Comparison of ENCODE assay signal across 16 cellular contexts in genomic region chr3:134009345-134010000, GRCh38. TPM values are rescaled to one million over a fixed set of nuclear protein-coding genes. Genes with fewer than 3 reads are reported as not detected.
DNase-seq lines count a peak whose midpoint lies in the region; ATAC-seq and TF ChIP-seq lines count a peak whose summit lies in the region.
"Had no signal": no experiment of that assay in that cellular context is flagged by ENCODE, and none has a peak within 500 bp of the region (broad histone marks: within the 10 kb centered on the region; RNA-seq: fewer than 3 reads in every experiment).

No MANE protein-coding gene starts in this region.

- CTCF ChIA-PET in activated CD8-positive, alpha-beta memory T cell treated with anti-CD3 and anti-CD28 coated beads, Interleukin-2, amount 10 ng/mL, durations not matched to agents 7 days and 5 days (lab: Charles Lee): no interaction called here
- CTCF ChIA-PET in activated CD4-positive, alpha-beta T cell treated with anti-CD3 and anti-CD28 coated beads for 36 hours (lab: Charles Lee): no interaction called here
- CTCF ChIA-PET in RWPE1 (lab: Yijun Ruan, JAX): no interaction called here

- ATAC-seq in activated CD8-positive, alpha-beta memory T cell treated with anti-CD3 and anti-CD28 coated beads, Interleukin-2, amount 10 ng/mL, durations not matched to agents 7 days and 5 days: no peak
- ATAC-seq in HG03354 (IDR thresholded peaks at IDR 0.05; ENCODE audit: poor library complexity, severe bottlenecking, unreplicated experiment): no peak
- ATAC-seq in stimulated activated naive CD8-positive, alpha-beta T cell treated with anti-CD3 and anti-CD28 coated beads, Interleukin-15, amount 100 ng/mL, for 72 hours: no peak
- ATAC-seq in activated CD4-positive, alpha-beta T cell treated with anti-CD3 and anti-CD28 coated beads for 36 hours: no peak

- H3K27ac Mint-ChIP-seq in activated CD8-positive, alpha-beta memory T cell treated with anti-CD3 and anti-CD28 coated beads, Interleukin-2, amount 10 ng/mL, durations not matched to agents 7 days and 5 days: no peak overlapping the region
- H3K27ac Mint-ChIP-seq in stimulated activated naive CD8-positive, alpha-beta T cell treated with anti-CD3 and anti-CD28 coated beads, Interleukin-15, amount 100 ng/mL, for 72 hours: no peak overlapping the region
- H3K27ac Mint-ChIP-seq in activated CD4-positive, alpha-beta T cell treated with anti-CD3 and anti-CD28 coated beads for 36 hours: no peak overlapping the region
- H3K27ac Mint-ChIP-seq: activated B cell treated with CpG ODN at 0.5 μM for 24 hours; activated naive CD4-positive, alpha-beta T cell treated with anti-CD3 and anti-CD28 coated beads, Interleukin-2, amount 10 ng/mL, durations not matched to agents 7 days and 5 days; stimulated activated naive CD8-positive, alpha-beta T cell treated with anti-CD3 and anti-CD28 coated beads, Interleukin-15, Interleukin-2, amounts not matched to agents 100 ng/mL and 50 ng/mL, for 24 hours had no signal

- intact Hi-C loops in activated CD4-positive, alpha-beta T cell treated with anti-CD3 and anti-CD28 coated beads for 36 hours (cut with DNase I, micrococcal nuclease): no loop called here

- H3K4me3 Mint-ChIP-seq in activated CD8-positive, alpha-beta memory T cell treated with anti-CD3 and anti-CD28 coated beads, Interleukin-2, amount 10 ng/mL, durations not matched to agents 7 days and 5 days: no peak overlapping the region
- no peak overlapping the region for H3K4me3 Mint-ChIP-seq in stimulated activated naive CD8-positive, alpha-beta T cell treated with anti-CD3 and anti-CD28 coated beads, Interleukin-15, amount 100 ng/mL, for 72 hours
- no peak overlapping the region for H3K4me3 Mint-ChIP-seq in activated CD4-positive, alpha-beta T cell treated with anti-CD3 and anti-CD28 coated beads for 36 hours
- H3K4me3 Mint-ChIP-seq: activated B cell treated with CpG ODN at 0.5 μM for 24 hours; activated naive CD4-positive, alpha-beta T cell treated with anti-CD3 and anti-CD28 coated beads, Interleukin-2, amount 10 ng/mL, durations not matched to agents 7 days and 5 days; central memory CD8-positive, alpha-beta T cell; stimulated activated naive CD8-positive, alpha-beta T cell treated with anti-CD3 and anti-CD28 coated beads, Interleukin-15, Interleukin-2, amounts not matched to agents 100 ng/mL and 50 ng/mL, for 24 hours had no signal

- H3K27ac ChIP-seq in RWPE1: no peak overlapping the region

- TF ChIP-seq CTCF in RWPE1 (conservative IDR thresholded peaks at IDR 0.05; ENCODE audit: low read depth): no peak

- POLR2A ChIA-PET in activated CD4-positive, alpha-beta T cell treated with anti-CD3 and anti-CD28 coated beads for 36 hours (lab: Charles Lee): no interaction called here
- POLR2A ChIA-PET in RWPE1 (lab: Yijun Ruan, JAX; ENCODE audit: low non-redundant PET): no interaction called here

- DNase-seq in activated CD8-positive, alpha-beta memory T cell treated with anti-CD3 and anti-CD28 coated beads, Interleukin-2, amount 10 ng/mL, durations not matched to agents 7 days and 5 days: peak; percentile 9
- no peak for DNase-seq in activated CD8-positive, alpha-beta memory T cell treated with anti-CD3 and anti-CD28 coated beads, Interleukin-2, amount 50 U/mL, for 4 hours
- DNase-seq in amniotic epithelial cell (ENCODE audit: low read depth): peak; percentile 56
- peak; percentile 76 for DNase-seq in glomerular visceral epithelial cell (ENCODE audit: extremely low spot score)
- DNase-seq in stimulated activated naive CD8-positive, alpha-beta T cell treated with anti-CD3 and anti-CD28 coated beads, Interleukin-15, amount 100 ng/mL, for 72 hours: no peak
- no peak for DNase-seq in activated CD4-positive, alpha-beta T cell treated with anti-CD3 and anti-CD28 coated beads for 36 hours
- no peak for DNase-seq in RWPE1 (ENCODE audit: low spot score)
- DNase-seq: 8988T; activated B cell treated with CpG ODN at 0.5 μM for 24 hours; activated naive CD4-positive, alpha-beta T cell treated with anti-CD3 and anti-CD28 coated beads, Interleukin-2, amount 10 ng/mL, durations not matched to agents 7 days and 5 days; glutamatergic neuron; NCI-H2029; NCI-H526 treated with DMSO at 0.1 percent for 48 hours had no signal

- no peaks in the 10 kb centered on the region for H3K9me3 Mint-ChIP-seq in activated CD8-positive, alpha-beta memory T cell treated with anti-CD3 and anti-CD28 coated beads, Interleukin-2, amount 10 ng/mL, durations not matched to agents 7 days and 5 days (ENCODE audit: low read depth)
- H3K9me3 Mint-ChIP-seq in stimulated activated naive CD8-positive, alpha-beta T cell treated with anti-CD3 and anti-CD28 coated beads, Interleukin-15, amount 100 ng/mL, for 72 hours: peaks cover 0 to 8% of the 10 kb centered on the region in 2 donors
- H3K9me3 Mint-ChIP-seq in activated CD4-positive, alpha-beta T cell treated with anti-CD3 and anti-CD28 coated beads for 36 hours (ENCODE audit: low read depth): no peaks in the 10 kb centered on the region
- H3K9me3 Mint-ChIP-seq: activated naive CD4-positive, alpha-beta T cell treated with anti-CD3 and anti-CD28 coated beads, Interleukin-2, amount 10 ng/mL, durations not matched to agents 7 days and 5 days; central memory CD8-positive, alpha-beta T cell; stimulated activated naive CD8-positive, alpha-beta T cell treated with anti-CD3 and anti-CD28 coated beads, Interleukin-15, Interleukin-2, amounts not matched to agents 100 ng/mL and 50 ng/mL, for 24 hours had no signal

- H3K27me3 Mint-ChIP-seq in activated CD8-positive, alpha-beta memory T cell treated with anti-CD3 and anti-CD28 coated beads, Interleukin-2, amount 10 ng/mL, durations not matched to agents 7 days and 5 days: peaks cover 17% of the 10 kb centered on the region
- peaks cover 26% of the 10 kb centered on the region for H3K27me3 Mint-ChIP-seq in stimulated activated naive CD8-positive, alpha-beta T cell treated with anti-CD3 and anti-CD28 coated beads, Interleukin-15, amount 100 ng/mL, for 72 hours
- peaks cover 15% of the 10 kb centered on the region for H3K27me3 Mint-ChIP-seq in activated CD4-positive, alpha-beta T cell treated with anti-CD3 and anti-CD28 coated beads for 36 hours

- H3K36me3 Mint-ChIP-seq in activated CD8-positive, alpha-beta memory T cell treated with anti-CD3 and anti-CD28 coated beads, Interleukin-2, amount 10 ng/mL, durations not matched to agents 7 days and 5 days: no peaks in the 10 kb centered on the region
- no peaks in the 10 kb centered on the region for H3K36me3 Mint-ChIP-seq in activated CD4-positive, alpha-beta T cell treated with anti-CD3 and anti-CD28 coated beads for 36 hours (ENCODE audit: low read depth)
- H3K36me3 Mint-ChIP-seq: activated naive CD4-positive, alpha-beta T cell treated with anti-CD3 and anti-CD28 coated beads, Interleukin-2, amount 10 ng/mL, durations not matched to agents 7 days and 5 days had no signal

- no peaks in the 10 kb centered on the region for H3K4me1 Mint-ChIP-seq in activated CD8-positive, alpha-beta memory T cell treated with anti-CD3 and anti-CD28 coated beads, Interleukin-2, amount 10 ng/mL, durations not matched to agents 7 days and 5 days
- H3K4me1 Mint-ChIP-seq in stimulated activated naive CD8-positive, alpha-beta T cell treated with anti-CD3 and anti-CD28 coated beads, Interleukin-15, amount 100 ng/mL, for 72 hours: no peaks in the 10 kb centered on the region
- H3K4me1 Mint-ChIP-seq in activated CD4-positive, alpha-beta T cell treated with anti-CD3 and anti-CD28 coated beads for 36 hours: no peaks in the 10 kb centered on the region
- H3K4me1 Mint-ChIP-seq: activated B cell treated with CpG ODN at 0.5 μM for 24 hours; activated naive CD4-positive, alpha-beta T cell treated with anti-CD3 and anti-CD28 coated beads, Interleukin-2, amount 10 ng/mL, durations not matched to agents 7 days and 5 days; central memory CD8-positive, alpha-beta T cell had no signal

RNA-seq across cellular contexts. Expression of gene SLCO2A1, which starts 20.3 kb away (rescaled TPM):
- not detected for total RNA-seq in activated CD8-positive, alpha-beta memory T cell treated with anti-CD3 and anti-CD28 coated beads, Interleukin-2, amount 10 ng/mL, durations not matched to agents 7 days and 5 days
- total RNA-seq in activated CD4-positive, alpha-beta T cell treated with anti-CD3 and anti-CD28 coated beads for 36 hours: not detected
- total RNA-seq: activated B cell treated with CpG ODN at 0.5 μM for 24 hours had no signal

Comparison
In these comparisons a context has a peak if more than half of its experiments do, and no peak if none do; other contexts are left out.
1. DNase-seq: peak in activated CD8-positive, alpha-beta memory T cell treated with anti-CD3 and anti-CD28 coated beads, Interleukin-2, amount 10 ng/mL, durations not matched to agents 7 days and 5 days (single experiment), amniotic epithelial cell (single experiment) and glomerular visceral epithelial cell (single experiment); none in activated CD8-positive, alpha-beta memory T cell treated with anti-CD3 and anti-CD28 coated beads, Interleukin-2, amount 50 U/mL, for 4 hours (single experiment), stimulated activated naive CD8-positive, alpha-beta T cell treated with anti-CD3 and anti-CD28 coated beads, Interleukin-15, amount 100 ng/mL, for 72 hours (0 of 2), activated CD4-positive, alpha-beta T cell treated with anti-CD3 and anti-CD28 coated beads for 36 hours (single experiment) and RWPE1 (single experiment).